Comparison of ENCODE assay signal across 8 cellular contexts in genomic region chr11:447923-448731, GRCh38. TPM values are rescaled to one million over a fixed set of nuclear protein-coding genes. Genes with fewer than 3 reads are reported as not detected.
DNase-seq lines count a peak whose midpoint lies in the region; ATAC-seq, FAIRE-seq and TF ChIP-seq lines count a peak whose summit lies in the region.

No MANE protein-coding gene starts in this region.

- ATAC-seq in GM18868 (IDR thresholded peaks at IDR 0.05; ENCODE audit: unreplicated experiment) (peak; percentile 43), HG03196 (IDR thresholded peaks at IDR 0.05; ENCODE audit: unreplicated experiment) (peak; percentile 42)

- H3K9me3 ChIP-seq in kidney (ENCODE audit: control insufficient read depth in 1 of 2, low read length in 2 of 2): no peaks in the 10 kb centered on the region

- H3K36me3 ChIP-seq in kidney (ENCODE audit: control insufficient read depth in 1 of 2, insufficient read depth in 2 of 2, low read length in 2 of 2): no peaks in the 10 kb centered on the region

- no peak for FAIRE-seq in kidney (lab: Jason Lieb, UNC)

- H3K4me3 ChIP-seq in AG04449 (ENCODE audit: low read depth, low read length) (peak overlapping the region; percentile 76), kidney (ENCODE audit: low read length in 2 of 2) (peak overlapping the region; percentile 71 to 82)

- H3K4me1 ChIP-seq in kidney (ENCODE audit: control insufficient read depth in 1 of 2, insufficient read depth in 1 of 2, low read depth in 1 of 2, low read length in 2 of 2): peaks cover 0 to 23% of the 10 kb centered on the region in 2 donors

- DNase-seq in AG04449 (ENCODE audit: low read depth, low spot score) (peak; percentile 9), NCI-H226 (peak; percentile 86), kidney (peak; percentile 98)
- DNase-seq in activated CD4-positive, CD25-positive, alpha-beta regulatory T cell treated with anti-CD3 and anti-CD28 coated beads, Interleukin-2, amount 50 U/mL, for 16 hours (ENCODE audit: low read depth, low spot score): peak; percentile 91
- DNase-seq in central memory CD4-positive, alpha-beta T cell: peak; percentile 90
- peak; percentile 91 to 98 (median 98) for DNase-seq in stimulated activated CD4-positive, alpha-beta T cell treated with anti-CD3 and anti-CD28 coated beads, Interleukin-12 subunit alpha, Interleukin-12 subunit beta, amount 100 ng/mL, for 48 hours (ENCODE audit: low read depth in 2 of 3, low spot score in 1 of 3)

- peak overlapping the region; percentile 81 to 82 for H3K9ac ChIP-seq in kidney (ENCODE audit: low read length in 2 of 2)

- CTCF ChIA-PET in AG04449 (lab: Yijun Ruan, JAX): interaction anchor here (0.6 to 4.7 kb wide), 57 partner anchors 8 to 250 kb away, joined by 3 to 39 read pairs (median 4); partner anchors contain the start of genes B4GALNT4, BET1L, IFITM2 and PSMD13

- TF ChIP-seq CTCF in AG04449 (IDR thresholded peaks at IDR 0.05; ENCODE audit: insufficient read depth, low read length, missing control alignments) (peak; percentile 82), kidney (IDR thresholded peaks at IDR 0.05; ENCODE audit: borderline replicate concordance, extremely low read depth, insufficient read depth) (peak; percentile 79)

- POLR2A ChIA-PET in AG04449 (lab: Yijun Ruan, JAX): interaction anchor here (0.9 to 1.5 kb wide), 3 partner anchors 13 to 241 kb away, joined by 3 to 5 read pairs (median 3); partner anchors contain the start of genes BET1L and RIC8A

- H3K27ac ChIP-seq in kidney (ENCODE audit: low read depth in 2 of 2, low read length in 2 of 2): peak overlapping the region; percentile 98 to 99

- intact Hi-C loops in kidney (cut with DNase I): no loop called here

RNA-seq across cellular contexts. Expression of gene PTDSS2, which starts 2.0 kb away (rescaled TPM):
- total RNA-seq in kidney: 28.5 TPM
- polyA plus RNA-seq in kidney (ENCODE audit: insufficient read depth, low read depth, low replicate concordance): 37.7 TPM

RNA-seq across cellular contexts. Expression of gene ANO9, which starts 6.3 kb away (rescaled TPM):
- total RNA-seq in kidney: 21.8 TPM
- polyA plus RNA-seq in kidney (ENCODE audit: insufficient read depth, low read depth, low replicate concordance): 11.3 TPM

RNA-seq across cellular contexts. Expression of gene SIGIRR, which starts 33.3 kb away (rescaled TPM):
- 89.1 TPM for total RNA-seq in kidney
- polyA plus RNA-seq in kidney (ENCODE audit: insufficient read depth, low read depth, low replicate concordance): 181 TPM

RNA-seq across cellular contexts. Expression of gene PKP3, which starts 54.1 kb away (rescaled TPM):
- total RNA-seq in kidney: 3.6 TPM
- polyA plus RNA-seq in kidney (ENCODE audit: insufficient read depth, low read depth, low replicate concordance): 1.9 TPM

RNA-seq across cellular contexts. Expression of gene RNH1, which starts 58.9 kb away (rescaled TPM):
- total RNA-seq in kidney: 191 TPM
- polyA plus RNA-seq in kidney (ENCODE audit: insufficient read depth, low read depth, low replicate concordance): 171 TPM

Comparison
In these comparisons a context has a peak if more than half of its experiments do, and no peak if none do; other contexts are left out.
1. Peak in every context shown above with its lines: DNase-seq, ATAC-seq, H3K4me3 ChIP-seq and H3K27ac ChIP-seq.
2. DNase-seq: peak in every context shown above with its lines; median percentile 98 in kidney; 98 in stimulated activated CD4-positive, alpha-beta T cell treated with anti-CD3 and anti-CD28 coated beads, Interleukin-12 subunit alpha, Interleukin-12 subunit beta, amount 100 ng/mL, for 48 hours; 91 in activated CD4-positive, CD25-positive, alpha-beta regulatory T cell treated with anti-CD3 and anti-CD28 coated beads, Interleukin-2, amount 50 U/mL, for 16 hours; 90 in central memory CD4-positive, alpha-beta T cell; 86 in NCI-H226; 9 in AG04449.